Comparison of ENCODE assay signal across 22 cellular contexts in the genomic region with DNA sequence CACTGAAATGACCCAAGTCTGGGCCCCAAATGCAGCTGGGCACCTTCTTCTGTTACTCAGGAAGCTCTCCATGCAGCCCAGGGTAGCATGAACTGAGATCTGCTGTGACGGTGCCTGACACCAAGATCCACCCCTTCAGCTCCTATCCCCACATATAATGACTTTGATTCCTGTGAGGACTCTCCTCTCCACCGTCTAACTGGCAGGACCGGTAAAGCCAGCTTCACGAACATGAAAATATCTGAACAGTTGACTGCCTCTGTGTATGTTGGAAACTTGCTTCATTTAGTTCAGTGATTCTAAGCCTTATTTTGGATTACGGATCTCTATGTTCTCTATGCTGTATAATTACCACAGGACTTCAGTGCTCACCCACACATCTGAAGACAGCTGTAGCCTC.
DNase-seq lines count a peak whose midpoint lies in the region; ATAC-seq, FAIRE-seq and TF ChIP-seq lines count a peak whose summit lies in the region.
"Had no signal": no experiment of that assay in that cellular context is flagged by ENCODE, and none has a peak within 500 bp of the region (broad histone marks: within the 10 kb centered on the region; RNA-seq: fewer than 3 reads in every experiment).

No MANE protein-coding gene starts in this region.

- no peak overlapping the region for H3K4me3 ChIP-seq in prostate gland
- H3K4me3 ChIP-seq: A549 had no signal

- DNase-seq in SIG-M5 treated with dmso at 0.1 percent for 504 hours (lab: John Stamatoyannopoulos, UW; ENCODE audit: unreplicated experiment) (peak; percentile 12), SIG-M5 (lab: John Stamatoyannopoulos, UW) (no peak), prostate gland (ENCODE audit: low spot score) (peak; percentile 84), GM12891 (ENCODE audit: insufficient read length, low spot score) (no peak), NCI-H1694 treated with DMSO at 0.1 percent for 48 hours (lab: John Stamatoyannopoulos, UW) (no peak)
- no peak for DNase-seq in activated CD4-positive, alpha-beta T cell treated with anti-CD3 and anti-CD28 coated beads, Interleukin-2, amount 50 U/mL, for 1 hour
- DNase-seq: activated B cell treated with CpG ODN at 0.5 μM for 24 hours; activated CD8-positive, alpha-beta T cell treated with anti-CD3 and anti-CD28 coated beads, Interleukin-2, amount 10 ng/mL, durations not matched to agents 7 days and 5 days; activated naive CD4-positive, alpha-beta T cell; activated T-cell treated with anti-CD3 and anti-CD28 coated beads, Interleukin-2, amount 50 U/mL, for 1 hour; amniotic stem cell; mesenchymal stem cell; NCI-H2171 treated with DMSO at 0.1 percent for 48 hours; NK-92 treated with Interleukin-12 subunit alpha and Interleukin-12 subunit beta, amount 100 ng/mL, for 24 hours; SK-N-SH; stimulated activated CD4-positive, alpha-beta T cell treated with anti-CD3 and anti-CD28 coated beads, Interleukin-2, amount 100 ng/mL, for 24 hours; stimulated activated naive CD8-positive, alpha-beta T cell treated with anti-CD3 and anti-CD28 coated beads, Interleukin-15, Interleukin-2, amounts not matched to agents 100 U/mL and 50 U/mL, for 24 hours had no signal

- WGBS in prostate gland: 29% methylated on average over 5 of the region's 5 CpGs

- ATAC-seq in esophagus mucosa: peak; percentile 92
- ATAC-seq in HG02610 (IDR thresholded peaks at IDR 0.05; ENCODE audit: unreplicated experiment): no peak
- ATAC-seq: A549; activated CD8-positive, alpha-beta T cell treated with anti-CD3 and anti-CD28 coated beads, Interleukin-2, amount 10 ng/mL, durations not matched to agents 7 days and 5 days; stimulated activated naive CD8-positive, alpha-beta T cell treated with anti-CD3 and anti-CD28 coated beads, Interleukin-15, Interleukin-2, amounts not matched to agents 100 U/mL and 50 U/mL, for 24 hours had no signal

- TF ChIP-seq CTCF in prostate gland (IDR thresholded peaks at IDR 0.05): no peak

- FAIRE-seq in GM12891 (lab: Jason Lieb, UNC): no peak
- FAIRE-seq: A549, G401.6, RCC 7860 had no signal

- intact Hi-C loops in prostate gland (cut with DNase I): no loop called here

- H3K36me3 ChIP-seq in prostate gland: no peaks in the 10 kb centered on the region

- no peak for TF ChIP-seq POLR2A in prostate gland (IDR thresholded peaks at IDR 0.05)
- TF ChIP-seq POLR2A in GM12891 (IDR thresholded peaks at IDR 0.05; ENCODE audit: low read depth, low read length): no peak

- no peaks in the 10 kb centered on the region for H3K9me3 ChIP-seq in prostate gland
- H3K9me3 ChIP-seq: A549, SK-N-SH had no signal

- H3K27me3 ChIP-seq in prostate gland (replicated peaks; ENCODE audit: insufficient read depth): no peaks in the 10 kb centered on the region

- peaks cover 6% of the 10 kb centered on the region for H3K4me1 ChIP-seq in prostate gland (replicated peaks)
- H3K4me1 ChIP-seq: A549 had no signal

- H3K27ac ChIP-seq in prostate gland: peak overlapping the region; percentile 13 to 39
- H3K27ac ChIP-seq: A549 had no signal

TF ChIP-seq in GM12891, 5 proteins besides CTCF, POLR2A, EP300 and RAD21:
- TF ChIP-seq POU2F2 (IDR thresholded peaks at IDR 0.05; ENCODE audit: low read depth, low read length) (no peak), PAX5 (IDR thresholded peaks at IDR 0.05; ENCODE audit: insufficient read depth, low read length, severe bottlenecking) (no peak), POLR2AphosphoS5 (IDR thresholded peaks at IDR 0.05; ENCODE audit: low read depth, low read length) (no peak), TAF1 (IDR thresholded peaks at IDR 0.05; ENCODE audit: low read depth, low read length) (no peak)

Comparison
In these comparisons a context has a peak if more than half of its experiments do, and no peak if none do; other contexts are left out.
1. DNase-seq: peak in SIG-M5 treated with dmso at 0.1 percent for 504 hours (single experiment) and prostate gland (single experiment); none in SIG-M5 (single experiment), activated CD4-positive, alpha-beta T cell treated with anti-CD3 and anti-CD28 coated beads, Interleukin-2, amount 50 U/mL, for 1 hour (single experiment), GM12891 (single experiment) and NCI-H1694 treated with DMSO at 0.1 percent for 48 hours (single experiment).